In genomic region chr3:125119752-125120369, GRCh38 we compare ENCODE assay signal across 8 cellular contexts.
A peak's percentile ranks its signal among the peaks of the same experiment; 100 is the strongest.
DNase-seq lines count a peak whose midpoint lies in the region; ATAC-seq, FAIRE-seq and TF ChIP-seq lines count a peak whose summit lies in the region.

No MANE protein-coding gene starts in this region.

- H3K36me3 Mint-ChIP-seq in osteocyte (ENCODE audit: unreplicated experiment), result no peaks in the 10 kb centered on the region

- TF ChIP-seq CTCF in mucosa of descending colon (IDR thresholded peaks at IDR 0.05) (no peak), esophagus squamous epithelium (IDR thresholded peaks at IDR 0.05) (no peak), osteocyte (IDR thresholded peaks at IDR 0.05) (no peak)

- no peak overlapping the region for H3K4me3 ChIP-seq in mucosa of descending colon
- peak overlapping the region in 2 of 4 donors; percentile 12 to 13 for H3K4me3 ChIP-seq in esophagus squamous epithelium

- H3K9me3 Mint-ChIP-seq in osteocyte (ENCODE audit: unreplicated experiment), result no peaks in the 10 kb centered on the region

- H3K4me3 Mint-ChIP-seq in osteocyte (ENCODE audit: unreplicated experiment), result no peak overlapping the region

- ATAC-seq in GM21526 (IDR thresholded peaks at IDR 0.05; ENCODE audit: low FRiP score, unreplicated experiment) (peak; percentile 47), mucosa of descending colon (peak; percentile 24)

- no peaks in the 10 kb centered on the region for H3K27me3 Mint-ChIP-seq in osteocyte (ENCODE audit: unreplicated experiment)

- H3K9me3 ChIP-seq in mucosa of descending colon, result no peaks in the 10 kb centered on the region
- H3K9me3 ChIP-seq in esophagus squamous epithelium, result no peaks in the 10 kb centered on the region

- peaks cover 6% of the 10 kb centered on the region for H3K4me1 ChIP-seq in mucosa of descending colon (ENCODE audit: low read depth)
- H3K4me1 ChIP-seq in esophagus squamous epithelium, result peaks cover 20 to 65% (median 38%) of the 10 kb centered on the region in 3 donors

- H3K27ac ChIP-seq in esophagus squamous epithelium, result peak overlapping the region in 2 of 4 donors; percentile 8 to 59

- peak; percentile 64 for FAIRE-seq in GM12891 (lab: Jason Lieb, UNC)

- H3K36me3 ChIP-seq in mucosa of descending colon (ENCODE audit: low read depth), result no peaks in the 10 kb centered on the region
- no peaks in the 10 kb centered on the region for H3K36me3 ChIP-seq in esophagus squamous epithelium

- no peaks in the 10 kb centered on the region for H3K27me3 ChIP-seq in esophagus squamous epithelium

- intact Hi-C loops in mucosa of descending colon (cut with DNase I, micrococcal nuclease) (no loop called here), esophagus squamous epithelium (cut with DNase I) (no loop called here)

- DNase-seq in GM12891 (ENCODE audit: insufficient read length, low spot score), result no peak
- DNase-seq in NOMO-1 treated with DMSO at 0.1 percent for 48 hours (lab: John Stamatoyannopoulos, UW; ENCODE audit: unreplicated experiment), result peak; percentile 60
- no peak for DNase-seq in mucosa of descending colon
- no peak for DNase-seq in NCI-H1092 (lab: John Stamatoyannopoulos, UW)
- DNase-seq in esophagus squamous epithelium (lab: John Stamatoyannopoulos, UW), result no peak
- DNase-seq in osteocyte (ENCODE audit: extremely low spot score, unreplicated experiment), result no peak
- no peak for DNase-seq in hippocampal formation (lab: John Stamatoyannopoulos, UW)

- H3K4me1 Mint-ChIP-seq in osteocyte (ENCODE audit: unreplicated experiment), result peaks cover 62% of the 10 kb centered on the region

- 56 to 68% methylated on average over 6 to 10 of the region's 10 CpGs for WGBS in esophagus squamous epithelium, 2 donors

- 0 out of 2 replicates have a peak, but pooled peaks have one; percentile 37 for TF ChIP-seq POLR2A in GM12891 (IDR thresholded peaks at IDR 0.05; ENCODE audit: low read depth, low read length)
- TF ChIP-seq POLR2A in esophagus squamous epithelium (IDR thresholded peaks at IDR 0.05), result no peak

- no peak overlapping the region for H3K27ac Mint-ChIP-seq in osteocyte (ENCODE audit: unreplicated experiment)

TF ChIP-seq in GM12891, 5 proteins besides CTCF, POLR2A, EP300 and RAD21:
- no peak for TF ChIP-seq TAF1 (IDR thresholded peaks at IDR 0.05; ENCODE audit: low read depth, low read length)
- TF ChIP-seq POU2F2 (IDR thresholded peaks at IDR 0.05; ENCODE audit: low read depth, low read length), result peak; percentile 53; the same call in 1 of the 2 replicates
- no peak for TF ChIP-seq SPI1 (IDR thresholded peaks at IDR 0.05; ENCODE audit: low read depth, low read length)
- no peak for TF ChIP-seq PAX5 (IDR thresholded peaks at IDR 0.05; ENCODE audit: insufficient read depth, low read length, severe bottlenecking)
- no peak for TF ChIP-seq POLR2AphosphoS5 (IDR thresholded peaks at IDR 0.05; ENCODE audit: low read depth, low read length)
